ENCODE assay signal across 20 cellular contexts in genomic region chr1:228752604-228753132, GRCh38.
"Had no signal": no experiment of that assay in that cellular context is flagged by ENCODE, and none has a peak within 500 bp of the region (broad histone marks: within the 10 kb centered on the region; RNA-seq: fewer than 3 reads in every experiment).

No MANE protein-coding gene starts in this region.

- H3K4me3 Mint-ChIP-seq: endodermal cell, natural killer cell, neural crest cell had no signal

- H3K27ac Mint-ChIP-seq: endodermal cell, natural killer cell had no signal

- H3K36me3 Mint-ChIP-seq: natural killer cell had no signal

- FAIRE-seq: endothelial cell of umbilical vein, frontal cortex, islet of Langerhans had no signal

- DNase-seq: effector CD4-positive, alpha-beta T cell; endodermal cell; erythroblast; heart left ventricle; hippocampal formation; kidney glomerular epithelial cell; natural killer cell; posterior cingulate gyrus; stimulated activated naive CD4-positive, alpha-beta T cell treated with Interleukin-2 at 50 U/mL for 16 hours; thyroid gland; upper lobe of left lung; uterus had no signal

- H3K27me3 ChIP-seq: thyroid gland, uterus had no signal

- ATAC-seq: heart left ventricle, left lobe of liver, natural killer cell, sciatic nerve had no signal

- H3K4me3 ChIP-seq: coronary artery, heart left ventricle, suprapubic skin, thyroid gland, upper lobe of left lung, uterus had no signal

- H3K36me3 ChIP-seq: heart left ventricle, suprapubic skin, thyroid gland, upper lobe of left lung, uterus had no signal

- H3K4me1 ChIP-seq: upper lobe of left lung had no signal

- H3K9me3 ChIP-seq: heart left ventricle, suprapubic skin, thyroid gland, upper lobe of left lung, uterus had no signal

- H3K27ac ChIP-seq: coronary artery, heart left ventricle, suprapubic skin, thyroid gland, upper lobe of left lung, uterus had no signal

- H3K9me3 Mint-ChIP-seq: natural killer cell, neural crest cell had no signal
